ENCODE assay signal across 13 cellular contexts in genomic region chr3:181713300-181713647, GRCh38. TPM values are rescaled to one million over a fixed set of nuclear protein-coding genes. Genes with fewer than 3 reads are reported as not detected.
DNase-seq lines count a peak whose midpoint lies in the region; ATAC-seq, FAIRE-seq and TF ChIP-seq lines count a peak whose summit lies in the region.
"Had no signal": no experiment of that assay in that cellular context is flagged by ENCODE, and none has a peak within 500 bp of the region (broad histone marks: within the 10 kb centered on the region; RNA-seq: fewer than 3 reads in every experiment).

No MANE protein-coding gene starts in this region.

- H3K4me2 ChIP-seq in OCI-LY1 (ENCODE audit: low read length) (peak overlapping the region; percentile 75), H1 (ENCODE audit: insufficient read depth in 1 of 2, low read depth in 2 of 2, low read length in 2 of 2) (peak overlapping the region; percentile 75 to 89), neuronal stem cell (ENCODE audit: insufficient read depth, low read length, poor library complexity, severe bottlenecking) (no peak overlapping the region)

- no peak for TF ChIP-seq POLR2A in H1 (IDR thresholded peaks at IDR 0.05; ENCODE audit: control extremely low read depth in 1 of 2, low read depth in 2 of 2, low read length in 2 of 2)

- ATAC-seq in mucosa of descending colon (no peak), GM21447 (IDR thresholded peaks at IDR 0.05; ENCODE audit: unreplicated experiment) (no peak)
- ATAC-seq: natural killer cell had no signal

- H3K4me1 ChIP-seq in OCI-LY1 (ENCODE audit: insufficient read depth, low read length, severe bottlenecking), result peaks cover 63% of the 10 kb centered on the region
- peaks cover 1 to 13% (median 8%) of the 10 kb centered on the region in 4 experiments; a peak in 5 of 7 replicates for H3K4me1 ChIP-seq in H1 (replicated peaks in 1 of 4; ENCODE audit: control insufficient read depth in 3 of 4, insufficient read depth in 4 of 4, low read length in 3 of 4)
- peaks cover 0 to 15% of the 10 kb centered on the region in 2 donors for H3K4me1 ChIP-seq in neuronal stem cell (ENCODE audit: control insufficient read depth in 2 of 2, insufficient read depth in 1 of 2, low read depth in 1 of 2, low read length in 2 of 2)
- peaks cover 13% of the 10 kb centered on the region for H3K4me1 ChIP-seq in mucosa of descending colon (ENCODE audit: low read depth)

- H3K79me2 ChIP-seq in OCI-LY1 (ENCODE audit: insufficient read depth, low read length), result peaks cover 45% of the 10 kb centered on the region
- H3K79me2 ChIP-seq in H1 (ENCODE audit: control insufficient read depth in 1 of 2, insufficient read depth in 2 of 2, low read length in 2 of 2), result peaks cover 13 to 72% of the 10 kb centered on the region in 2 experiments

- H3K27me3 ChIP-seq in OCI-LY1 (ENCODE audit: insufficient read depth, low read length) (no peaks in the 10 kb centered on the region), H1 (replicated peaks in 1 of 4; ENCODE audit: control insufficient read depth in 3 of 4, extremely low read depth in 1 of 4, insufficient read depth in 3 of 4, low read length in 3 of 4) (no peaks in the 10 kb centered on the region), neuronal stem cell (ENCODE audit: control insufficient read depth in 3 of 3, insufficient read depth in 3 of 3, low read depth in 1 of 3, low read length in 3 of 3) (no peaks in the 10 kb centered on the region)

- peaks cover 11% of the 10 kb centered on the region for H3K23me2 ChIP-seq in H1 (ENCODE audit: low read depth, low read length)

- H4K8ac ChIP-seq in H1 (ENCODE audit: extremely low read depth, insufficient read depth, low read length), result no peak overlapping the region
- H4K8ac ChIP-seq in neuronal stem cell (ENCODE audit: low read depth, low read length), result no peak overlapping the region

- H2AK5ac ChIP-seq in H1 (ENCODE audit: low read depth, low read length), result no peak overlapping the region
- no peak overlapping the region for H2AK5ac ChIP-seq in neuronal stem cell (ENCODE audit: low read depth, low read length)

- H3K27ac ChIP-seq in OCI-LY1 (ENCODE audit: low read depth, low read length, poor library complexity, severe bottlenecking) (peak overlapping the region; percentile 88), H1 (ENCODE audit: low read depth, low read length) (peak overlapping the region; percentile 67; the same call in 1 of the 2 replicates), neuronal stem cell (replicated peaks; ENCODE audit: low read length) (peak overlapping the region; percentile 95)
- H3K27ac ChIP-seq: colonic mucosa had no signal

- H3K23ac ChIP-seq in H1 (ENCODE audit: insufficient read length) (no peak overlapping the region), neuronal stem cell (ENCODE audit: low read depth, low read length, poor library complexity) (peak overlapping the region; percentile 96)

- peak overlapping the region; percentile 44 for H3K18ac ChIP-seq in H1 (ENCODE audit: extremely low read depth, low read length)
- H3K18ac ChIP-seq in neuronal stem cell (ENCODE audit: low read length), result peak overlapping the region; percentile 99

- H3K56ac ChIP-seq in H1 (replicated peaks; ENCODE audit: insufficient read length, low read depth, low read length), result no peak overlapping the region

- peak overlapping the region; percentile 98; the same call in 1 of the 2 replicates for H2BK5ac ChIP-seq in H1 (ENCODE audit: low read depth, low read length)
- peak overlapping the region; percentile 100 for H2BK5ac ChIP-seq in neuronal stem cell (ENCODE audit: low read length)

- H3K14ac ChIP-seq in H1 (ENCODE audit: insufficient read length) (no peak overlapping the region), neuronal stem cell (ENCODE audit: low read length) (no peak overlapping the region)

- H2BK15ac ChIP-seq in H1 (ENCODE audit: low read length), result no peak overlapping the region
- no peak overlapping the region for H2BK15ac ChIP-seq in neuronal stem cell (ENCODE audit: low read length)

- H3K4ac ChIP-seq in H1 (replicated peaks; ENCODE audit: insufficient read length, low read depth, low read length) (no peak overlapping the region), neuronal stem cell (ENCODE audit: low read length) (peak overlapping the region; percentile 2)

- POLR2A ChIA-PET in H1 (lab: Charles Lee; ENCODE audit: partially characterized antibody), result interaction anchor here (0.6 to 3.9 kb wide), 10 partner anchors 8 to 704 kb away, joined by 3 to 46 read pairs (median 4); no protein-coding TSS in a partner anchor

- 0% methylated on average over 6 of the region's 10 CpGs; no CpG with 5 or more reads in 1 of the 2 experiments for WGBS in H1 (ENCODE audit: extremely low coverage in 1 of 2, insufficient coverage in 1 of 2, insufficient read length in 1 of 2, insufficient replicate concordance in 2 of 2, low coverage in 1 of 2, low lambda C conversion rate in 2 of 2, missing lambda C conversion rate in 1 of 2), 2 experiments
- no CpG with 5 or more reads among the region's 10 CpGs for WGBS in neuronal stem cell (ENCODE audit: extremely low coverage in 2 of 2, insufficient read length in 2 of 2, insufficient replicate concordance in 1 of 2), 2 donors

- CTCF ChIA-PET in H1 (lab: Charles Lee; ENCODE audit: partially characterized antibody), result interaction anchor here (0.5 to 0.8 kb wide), 3 partner anchors 15 to 611 kb away, joined by 3 read pairs; no protein-coding TSS in a partner anchor

- peaks cover 3% of the 10 kb centered on the region; the same call in 1 of the 2 replicates for H3K79me1 ChIP-seq in H1 (ENCODE audit: low read depth, low read length)
- H3K79me1 ChIP-seq in neuronal stem cell (ENCODE audit: low read depth, low read length), result peaks cover 2% of the 10 kb centered on the region

- no peak overlapping the region for H2BK120ac ChIP-seq in H1 (replicated peaks; ENCODE audit: low read depth, low read length)
- H2BK120ac ChIP-seq in neuronal stem cell (ENCODE audit: low read depth, low read length), result peak overlapping the region; percentile 87

- H3K4me3 ChIP-seq in OCI-LY1 (ENCODE audit: low read depth, low read length, poor library complexity, severe bottlenecking) (peak overlapping the region; percentile 79), H1 (ENCODE audit: extremely low read depth in 1 of 4, insufficient read depth in 2 of 4, low read depth in 3 of 4, low read length in 4 of 4) (peak overlapping the region; percentile 90 to 98 (median 96)), neuronal stem cell (ENCODE audit: low read length in 2 of 2) (peak overlapping the region; percentile 95 to 98), mucosa of descending colon (no peak overlapping the region)

- H3F3A ChIP-seq in OCI-LY1 (ENCODE audit: insufficient read depth, low read length), result no peaks in the 10 kb centered on the region

- H4K91ac ChIP-seq in H1 (replicated peaks; ENCODE audit: insufficient read length, low read length) (no peak overlapping the region), neuronal stem cell (ENCODE audit: low read depth, low read length, poor library complexity) (no peak overlapping the region)

- peak overlapping the region; percentile 96 for H4K5ac ChIP-seq in H1 (ENCODE audit: insufficient read length, low read depth, low read length)

- no peak for TF ChIP-seq RAD21 in H1 (IDR thresholded peaks at IDR 0.05 in 1 of 2, conservative IDR thresholded peaks at IDR 0.05 in 1 of 2; ENCODE audit: low read depth in 2 of 2, low read length in 2 of 2)

- H2BK20ac ChIP-seq in H1 (ENCODE audit: low read length), result no peak overlapping the region

- H3K9me3 ChIP-seq in OCI-LY1 (ENCODE audit: low read length), result no peaks in the 10 kb centered on the region
- H3K9me3 ChIP-seq in H1 (ENCODE audit: insufficient read depth in 2 of 2, low read depth in 1 of 2, low read length in 1 of 2), result no peaks in the 10 kb centered on the region
- no peaks in the 10 kb centered on the region for H3K9me3 ChIP-seq in neuronal stem cell (replicated peaks in 1 of 2; ENCODE audit: control insufficient read depth in 2 of 2, insufficient read depth in 1 of 2, low read depth in 1 of 2, low read length in 2 of 2)
- no peaks in the 10 kb centered on the region for H3K9me3 ChIP-seq in mucosa of descending colon
- H3K9me3 ChIP-seq: colonic mucosa had no signal

- peak; percentile 50 for DNase-seq in DMS53 (lab: John Stamatoyannopoulos, UW)
- DNase-seq in DMS53 treated with DMSO at 0.1 percent for 48 hours (lab: John Stamatoyannopoulos, UW; ENCODE audit: unreplicated experiment), result no peak
- DNase-seq in H1 (ENCODE audit: low read depth in 1 of 2, low spot score in 2 of 2), result no peak
- DNase-seq in neuronal stem cell (ENCODE audit: low spot score), result no peak
- no peak for DNase-seq in mucosa of descending colon
- DNase-seq in NCI-H2196 (lab: John Stamatoyannopoulos, UW; ENCODE audit: unreplicated experiment), result no peak
- DNase-seq: colonic mucosa; KG1; natural killer cell; stimulated activated naive CD4-positive, alpha-beta T cell treated with Interleukin-2 at 50 U/mL for 16 hours had no signal

- H3K36me3 ChIP-seq in OCI-LY1 (ENCODE audit: insufficient read depth, low read length) (peaks cover 19% of the 10 kb centered on the region), H1 (ENCODE audit: control insufficient read depth in 2 of 4, insufficient read depth in 4 of 4, low read length in 3 of 4) (peaks cover 0 to 50% (median 8%) of the 10 kb centered on the region in 4 experiments; a peak in 4 of 8 replicates), neuronal stem cell (replicated peaks in 1 of 2; ENCODE audit: control insufficient read depth in 2 of 2, insufficient read depth in 2 of 2, low read length in 2 of 2) (peaks cover 10 to 56% of the 10 kb centered on the region in 2 donors), mucosa of descending colon (ENCODE audit: low read depth) (no peaks in the 10 kb centered on the region)
- H3K36me3 ChIP-seq: colonic mucosa had no signal

- TF ChIP-seq EP300 in H1 (IDR thresholded peaks at IDR 0.05; ENCODE audit: borderline replicate concordance in 1 of 2, low read depth in 2 of 2, low read length in 2 of 2), result no peak

- intact Hi-C loops in mucosa of descending colon (cut with DNase I, micrococcal nuclease), result loop anchor here (10.0 kb wide), 2 partner anchors 542 to 552 kb away; no protein-coding TSS in a partner anchor

- H2BK12ac ChIP-seq in H1 (ENCODE audit: low read depth, low read length), result no peak overlapping the region
- no peak overlapping the region for H2BK12ac ChIP-seq in neuronal stem cell (ENCODE audit: low read length)

- H3K9ac ChIP-seq in OCI-LY1 (ENCODE audit: low read length), result peak overlapping the region; percentile 86
- peak overlapping the region; percentile 75 to 88 (median 81) for H3K9ac ChIP-seq in H1 (replicated peaks in 1 of 4; ENCODE audit: extremely low read depth in 1 of 4, low read depth in 3 of 4, low read length in 3 of 4)
- peak overlapping the region; percentile 100 for H3K9ac ChIP-seq in neuronal stem cell (ENCODE audit: low read depth, low read length, poor library complexity)

- FAIRE-seq in H1 (lab: Jason Lieb, UNC), result no peak

- H4K20me1 ChIP-seq in OCI-LY1 (ENCODE audit: insufficient read depth, low read length) (no peaks in the 10 kb centered on the region), H1 (replicated peaks in 1 of 2; ENCODE audit: control insufficient read depth in 1 of 2, insufficient read depth in 2 of 2, low read length in 2 of 2) (peaks cover 0 to 2% of the 10 kb centered on the region in 2 experiments)

- no peaks in the 10 kb centered on the region for H3K9me2 ChIP-seq in OCI-LY1 (ENCODE audit: low read depth, low read length)

- H2AFZ ChIP-seq in OCI-LY1 (ENCODE audit: low read length) (no peak overlapping the region), H1 (ENCODE audit: low read length) (no peak overlapping the region), neuronal stem cell (ENCODE audit: low read length) (no peak overlapping the region)

- no peak for TF ChIP-seq CTCF in OCI-LY1 (IDR thresholded peaks at IDR 0.05; ENCODE audit: low read length)
- TF ChIP-seq CTCF in H1 (IDR thresholded peaks at IDR 0.05; ENCODE audit: control extremely low read depth in 1 of 3, insufficient read depth in 1 of 3, low read depth in 1 of 3, low read length in 3 of 3), result no peak
- TF ChIP-seq CTCF in mucosa of descending colon (IDR thresholded peaks at IDR 0.05), result no peak

RNA-seq across cellular contexts. Expression of gene SOX2, which starts 1.5 kb away (rescaled TPM):
- total RNA-seq in H1 (2021; fragmentation: NEBNext Ultra II Directional; extraction: Animal tissue kit (Norgen Biotek cat#: 25700)), result 247 and 260 TPM in 2 replicates
- polyA plus RNA-seq in H1 (2011; rRNA removed), result 149 and 170 TPM in 2 replicates
- 181 TPM for polyA plus RNA-seq in H1 (2011; cell fraction: cytosol; rRNA removed)
- 120 TPM for polyA plus RNA-seq in H1 (2011; cell fraction: nucleus; rRNA removed)
- polyA plus RNA-seq in H1 (2012, experiment 1 of 2), result 130 to 186 TPM (median 157 TPM) in 4 replicates
- 64.0 TPM for polyA plus RNA-seq in H1 (2012, experiment 2 of 2)
- polyA plus RNA-seq in H1 (2013, experiment 1 of 2), result 171 TPM
- polyA plus RNA-seq in H1 (2013, experiment 2 of 2), result 169 TPM
- polyA minus RNA-seq in H1 (2011; rRNA and poly(A)+ RNA removed), result 34.6 and 35.5 TPM in 2 replicates
- 101 TPM for polyA minus RNA-seq in H1 (2011; cell fraction: cytosol; rRNA and poly(A)+ RNA removed)
- 83.5 TPM for polyA minus RNA-seq in H1 (2011; cell fraction: nucleus; rRNA and poly(A)+ RNA removed)
- 589 TPM for polyA plus RNA-seq in neuronal stem cell (2013, experiment 1 of 2)
- polyA plus RNA-seq in neuronal stem cell (2013, experiment 2 of 2), result 620 TPM
- 1 to 10 TPM in 1 of 3 donors, under 1 TPM in 1, not detected in 1; 0.19 to 5.7 TPM for total RNA-seq in mucosa of descending colon
- total RNA-seq: natural killer cell; T-helper 2 cell treated with Interferon-gamma antibody and Interleukin-4, amounts not matched to agents 100 ng/mL and 5 ng/mL, for 36 hours had no signal

Comparison
In these comparisons a context has a peak if more than half of its experiments do, and no peak if none do; other contexts are left out.
1. RNA of gene SOX2, which starts 1.5 kb away (total RNA-seq): 247 to 260 TPM in H1; 0.19 to 5.7 TPM in mucosa of descending colon; every median in the first group is over 10 times any median in the second.
2. Peak in every context shown above with its lines, with median percentiles within 50 percentile points of each other: H3K27ac ChIP-seq and H3K9ac ChIP-seq.